Comparison of ENCODE assay signal across 8 cellular contexts in the genomic region with DNA sequence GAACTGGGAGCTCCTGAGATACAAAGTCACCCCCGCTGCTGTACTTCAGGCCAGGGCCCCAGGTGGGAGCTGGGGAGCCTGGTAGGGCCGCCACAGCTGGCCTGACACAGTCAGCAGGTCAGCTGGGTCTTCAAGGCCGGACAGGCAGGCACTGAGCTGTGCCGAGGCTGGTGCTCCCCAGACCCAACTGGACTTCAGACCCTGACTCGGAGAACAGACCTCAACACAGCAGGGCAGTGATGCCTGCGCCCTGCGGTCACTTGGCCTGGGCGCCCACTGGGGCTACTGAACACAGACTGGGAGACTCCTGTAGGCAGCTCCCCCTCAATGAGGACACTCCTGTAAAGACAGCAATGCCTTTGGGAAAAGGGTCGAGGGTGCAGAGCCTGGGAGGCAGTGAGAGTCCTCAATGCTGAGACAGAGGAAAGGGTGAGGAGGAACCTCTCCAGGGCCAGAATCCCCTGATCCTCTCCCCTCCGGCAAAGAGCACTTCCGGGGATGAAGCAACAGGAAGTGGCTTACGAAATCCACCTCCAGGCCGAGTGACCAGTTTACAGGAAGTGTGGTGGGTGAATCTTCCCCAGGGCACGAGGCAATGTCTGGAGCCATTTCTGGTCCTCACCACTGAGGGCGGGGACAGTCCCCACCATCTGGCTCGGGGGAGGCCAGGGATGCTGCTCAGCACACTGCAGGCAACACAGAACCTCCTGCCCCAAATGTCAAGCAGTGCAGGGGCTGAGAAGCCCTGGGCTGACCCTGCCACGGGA. TPM values are rescaled to one million over a fixed set of nuclear protein-coding genes. Genes with fewer than 3 reads are reported as not detected.
DNase-seq lines count a peak whose midpoint lies in the region; ATAC-seq and TF ChIP-seq lines count a peak whose summit lies in the region.

No MANE protein-coding gene starts in this region.

- peak overlapping the region; percentile 23 for H3K4me2 ChIP-seq in mammary epithelial cell (ENCODE audit: insufficient read depth, low read depth, low read length)

- H3K27ac ChIP-seq in mammary epithelial cell (ENCODE audit: insufficient read depth, low read depth, low read length) = peak overlapping the region; percentile 21

- H3K27ac Mint-ChIP-seq in T-helper 2 cell treated with Interferon-gamma antibody and Interleukin-4, amounts not matched to agents 5 μg/mL and 100 μg/mL, for 36 hours = peak overlapping the region; percentile 89

- DNase-seq in stimulated activated naive CD4-positive, alpha-beta T cell treated with Interleukin-2 at 50 U/mL for 16 hours (lab: John Stamatoyannopoulos, UW) = peak; percentile 58
- no peak for DNase-seq in stimulated activated naive CD4-positive, alpha-beta T cell (lab: John Stamatoyannopoulos, UW)
- DNase-seq in T-helper 2 cell treated with Interferon-gamma antibody and Interleukin-4, amounts not matched to agents 5 μg/mL and 100 μg/mL, for 36 hours (ENCODE audit: low spot score) = peak; percentile 85
- DNase-seq in mammary epithelial cell = peak; percentile 74
- peak; percentile 38 for DNase-seq in left kidney (ENCODE audit: low read depth, low spot score)
- DNase-seq in stimulated activated CD8-positive, alpha-beta memory T cell treated with anti-CD3 and anti-CD28 coated beads, Interleukin-12 subunit alpha, Interleukin-12 subunit beta, amount 100 ng/mL, for 4 hours (ENCODE audit: low read depth) = peak; percentile 44
- DNase-seq in NCI-H1417 treated with DMSO at 0.1 percent for 48 hours (lab: John Stamatoyannopoulos, UW) = no peak

- peaks cover 54% of the 10 kb centered on the region for H3K4me1 Mint-ChIP-seq in T-helper 2 cell treated with Interferon-gamma antibody and Interleukin-4, amounts not matched to agents 5 μg/mL and 100 μg/mL, for 36 hours (ENCODE audit: low read depth)

- no TSS peak for BruUV-seq in mammary epithelial cell (replicated peaks; lab: Mats Ljungman, UMichigan)

- H3K36me3 ChIP-seq in mammary epithelial cell (ENCODE audit: insufficient read depth, low read length) = no peaks in the 10 kb centered on the region

- no peaks in the 10 kb centered on the region for H3K9me3 ChIP-seq in mammary epithelial cell (replicated peaks; ENCODE audit: insufficient read depth, low read length)

- peak overlapping the region; percentile 77 for H3K4me3 Mint-ChIP-seq in T-helper 2 cell treated with Interferon-gamma antibody and Interleukin-4, amounts not matched to agents 5 μg/mL and 100 μg/mL, for 36 hours

- no peaks in the 10 kb centered on the region for H3K27me3 Mint-ChIP-seq in T-helper 2 cell treated with Interferon-gamma antibody and Interleukin-4, amounts not matched to agents 5 μg/mL and 100 μg/mL, for 36 hours (ENCODE audit: low read depth)

- intact Hi-C loops in mammary epithelial cell (cut with micrococcal nuclease) = loop anchor here (5.0 kb wide), 1 partner anchor 44 kb away; the partner anchor contains the start of gene ELL

- H3K9me3 Mint-ChIP-seq in T-helper 2 cell treated with Interferon-gamma antibody and Interleukin-4, amounts not matched to agents 5 μg/mL and 100 μg/mL, for 36 hours = no peaks in the 10 kb centered on the region

- peaks cover 97% of the 10 kb centered on the region for H3K79me2 ChIP-seq in mammary epithelial cell (ENCODE audit: insufficient read depth, low read length)

- WGBS in mammary epithelial cell (ENCODE audit: low coverage, missing lambda C conversion rate) = 53% methylated on average over 16 of the region's 17 CpGs

- TF ChIP-seq CTCF in mammary epithelial cell (conservative IDR thresholded peaks at IDR 0.05 in 1 of 2, IDR thresholded peaks at IDR 0.05 in 1 of 2; ENCODE audit: extremely low read depth in 1 of 2, insufficient read depth in 1 of 2, low read depth in 1 of 2, low read length in 2 of 2) = no peak

- H3K27me3 ChIP-seq in mammary epithelial cell (ENCODE audit: insufficient read depth, low read length) = no peaks in the 10 kb centered on the region

- dilution Hi-C loops in mammary epithelial cell (cut with HindIII; ENCODE audit: low sequenced_read_pairs) = no loop called here

- no peaks in the 10 kb centered on the region for H4K20me1 ChIP-seq in mammary epithelial cell (ENCODE audit: insufficient read depth, low read length)

- no peak overlapping the region for H3K9ac ChIP-seq in mammary epithelial cell (ENCODE audit: insufficient read depth, low read length)

- CTCF ChIA-PET in mammary epithelial cell (lab: Charles Lee; ENCODE audit: low non-redundant PET) = no interaction called here

- peak; percentile 82 for ATAC-seq in HG03571 (IDR thresholded peaks at IDR 0.05; ENCODE audit: unreplicated experiment)

- H3K36me3 Mint-ChIP-seq in T-helper 2 cell treated with Interferon-gamma antibody and Interleukin-4, amounts not matched to agents 5 μg/mL and 100 μg/mL, for 36 hours (ENCODE audit: low read depth) = peaks cover 6% of the 10 kb centered on the region

- H3K4me1 ChIP-seq in mammary epithelial cell (ENCODE audit: insufficient read depth, low read length) = peaks cover 45% of the 10 kb centered on the region

- no peak overlapping the region for H3K4me3 ChIP-seq in mammary epithelial cell (replicated peaks in 1 of 3; ENCODE audit: insufficient read depth in 1 of 3, low read depth in 2 of 3, low read length in 3 of 3)

- in situ Hi-C loops in mammary epithelial cell (cut with MboI; ENCODE audit: low sequenced_read_pairs in 2 of 2) = no loop called here

- no peak overlapping the region for H2AFZ ChIP-seq in mammary epithelial cell (ENCODE audit: low read depth, low read length)

RNA-seq across cellular contexts. Expression of gene ISYNA1, which starts 40.8 kb away (rescaled TPM):
- 10 to 100 TPM; 13.0 to 26.3 TPM for total RNA-seq in mammary epithelial cell
- 14.9 TPM for polyA plus RNA-seq in mammary epithelial cell
- polyA minus RNA-seq in mammary epithelial cell = 10.4 TPM

RNA-seq across cellular contexts. Expression of gene ELL, which starts 43.1 kb away (rescaled TPM):
- total RNA-seq in mammary epithelial cell = 10 to 100 TPM; 17.3 to 27.7 TPM
- 9.5 TPM for polyA plus RNA-seq in mammary epithelial cell
- 10.9 TPM for polyA minus RNA-seq in mammary epithelial cell

RNA-seq across cellular contexts. Expression of gene SSBP4, which starts 59.5 kb away (rescaled TPM):
- 10 to 100 TPM; 34.0 to 41.0 TPM for total RNA-seq in mammary epithelial cell
- polyA plus RNA-seq in mammary epithelial cell = 14.3 TPM
- 1.7 TPM for polyA minus RNA-seq in mammary epithelial cell

Comparison
In these comparisons a context has a peak if more than half of its experiments do, and no peak if none do; other contexts are left out.
1. DNase-seq: peak in stimulated activated naive CD4-positive, alpha-beta T cell treated with Interleukin-2 at 50 U/mL for 16 hours (single experiment), T-helper 2 cell treated with Interferon-gamma antibody and Interleukin-4, amounts not matched to agents 5 μg/mL and 100 μg/mL, for 36 hours (single experiment), mammary epithelial cell (single experiment), left kidney (single experiment) and stimulated activated CD8-positive, alpha-beta memory T cell treated with anti-CD3 and anti-CD28 coated beads, Interleukin-12 subunit alpha, Interleukin-12 subunit beta, amount 100 ng/mL, for 4 hours (single experiment); none in stimulated activated naive CD4-positive, alpha-beta T cell (0 of 6) and NCI-H1417 treated with DMSO at 0.1 percent for 48 hours (single experiment).